Comparison of ENCODE assay signal across 20 cellular contexts in genomic region chr6:45417461-45417860, GRCh38.
"Had no signal": no experiment of that assay in that cellular context is flagged by ENCODE, and none has a peak within 500 bp of the region (broad histone marks: within the 10 kb centered on the region; RNA-seq: fewer than 3 reads in every experiment).

No MANE protein-coding gene starts in this region.

- ATAC-seq: activated naive CD4-positive, alpha-beta T cell treated with anti-CD3 and anti-CD28 coated beads, Interleukin-2, amount 50 U/mL, for 72 hours; activated T-cell treated with anti-CD3 and anti-CD28 coated beads, Interleukin-2, amount 50 U/mL, for 4 hours; PC-3; T-cell had no signal

- H3K27ac ChIP-seq: VCaP had no signal

- DNase-seq: activated CD4-positive, alpha-beta memory T cell treated with anti-CD3 and anti-CD28 coated beads for 36 hours; activated CD4-positive, alpha-beta T cell treated with anti-CD3 and anti-CD28 coated beads, Interleukin-2, amount 10 ng/mL, durations not matched to agents 7 days and 5 days; activated CD4-positive, CD25-positive, alpha-beta regulatory T cell; activated CD8-positive, alpha-beta memory T cell treated with anti-CD3 and anti-CD28 coated beads for 24 hours; activated effector memory CD4-positive, alpha-beta T cell treated with anti-CD3 and anti-CD28 coated beads, Interleukin-2, amount 50 U/mL, for 16 hours; activated naive CD4-positive, alpha-beta T cell treated with Interleukin-2 at 50 U/mL for 16 hours; activated T-cell treated with anti-CD3 and anti-CD28 coated beads, Interleukin-2, amount 50 U/mL, for 4 hours; amygdala; Kasumi-1; NCI-H1105 treated with DMSO at 0.1 percent for 48 hours; NCI-H1436 treated with DMSO at 0.1 percent for 48 hours; NCI-H2081; NCI-H446 treated with DMSO at 0.1 percent for 48 hours; NCI-H774; PC-3; SIG-M5; T-cell; T-helper 2 cell had no signal
